Comparison of ENCODE assay signal across 9 cellular contexts in genomic region chr22:21947040-21948014, GRCh38. TPM values are rescaled to one million over a fixed set of nuclear protein-coding genes. Genes with fewer than 3 reads are reported as not detected.
A peak's percentile ranks its signal among the peaks of the same experiment; 100 is the strongest.
DNase-seq lines count a peak whose midpoint lies in the region; FAIRE-seq and TF ChIP-seq lines count a peak whose summit lies in the region.
"Had no signal": no experiment of that assay in that cellular context is flagged by ENCODE, and none has a peak within 500 bp of the region (broad histone marks: within the 10 kb centered on the region; RNA-seq: fewer than 3 reads in every experiment).

No MANE protein-coding gene starts in this region.

- H3K27me3 ChIP-seq in bronchial epithelial cell (ENCODE audit: control insufficient read depth, insufficient read depth, low read length), result no peaks in the 10 kb centered on the region
- no peaks in the 10 kb centered on the region for H3K27me3 ChIP-seq in muscle layer of duodenum (ENCODE audit: low read depth, low read length)

- H3K9me3 ChIP-seq in muscle layer of duodenum (ENCODE audit: control insufficient read depth in 1 of 2, low read length in 2 of 2), result no peaks in the 10 kb centered on the region

- DNase-seq in AG10803 (ENCODE audit: low read depth) (peak; percentile 55), HuH-7 (ENCODE audit: low spot score) (peak; percentile 58), bronchial epithelial cell (ENCODE audit: low read depth) (peak; percentile 59), NCI-H2196 treated with DMSO at 0.1 percent for 48 hours (lab: John Stamatoyannopoulos, UW; ENCODE audit: unreplicated experiment) (no peak), cerebellum (ENCODE audit: low spot score) (no peak), amygdala (lab: John Stamatoyannopoulos, UW) (no peak)
- no peak for DNase-seq in stimulated activated CD4-positive, alpha-beta T cell treated with anti-CD3 and anti-CD28 coated beads, Interleukin-2, amount 100 ng/mL, for 48 hours
- DNase-seq: activated CD4-positive, alpha-beta memory T cell treated with anti-CD3 and anti-CD28 coated beads for 36 hours had no signal

- H3K27ac ChIP-seq in muscle layer of duodenum (ENCODE audit: low read length), result peak overlapping the region; percentile 52

- TF ChIP-seq CTCF in AG10803 (conservative IDR thresholded peaks at IDR 0.05; ENCODE audit: low read length), result peak; percentile 68
- TF ChIP-seq CTCF in bronchial epithelial cell (IDR thresholded peaks at IDR 0.05; ENCODE audit: insufficient read depth, low read length, severe bottlenecking), result peak; percentile 57

- FAIRE-seq in bronchial epithelial cell (lab: Jason Lieb, UNC), result no peak

- H3K4me1 ChIP-seq in muscle layer of duodenum (ENCODE audit: control insufficient read depth in 1 of 2, insufficient read depth in 2 of 2, low read length in 2 of 2), result peaks cover 19 to 37% of the 10 kb centered on the region in 2 donors

- H3K36me3 ChIP-seq in bronchial epithelial cell (ENCODE audit: control insufficient read depth, insufficient read depth, low read length) (peaks cover 14% of the 10 kb centered on the region), muscle layer of duodenum (ENCODE audit: control insufficient read depth in 1 of 2, insufficient read depth in 2 of 2, low read length in 2 of 2) (peaks cover 12 to 13% of the 10 kb centered on the region in 2 donors)

- H3K4me3 ChIP-seq in AG10803 (ENCODE audit: low read length), result no peak overlapping the region
- no peak overlapping the region for H3K4me3 ChIP-seq in bronchial epithelial cell (ENCODE audit: low read depth, low read length)
- no peak overlapping the region for H3K4me3 ChIP-seq in muscle layer of duodenum (ENCODE audit: low read depth in 1 of 2, low read length in 2 of 2)

RNA-seq across cellular contexts. Expression of gene PPM1F, which starts 5.3 kb away (rescaled TPM):
- 16.1 and 17.9 TPM in 2 replicates for total RNA-seq in bronchial epithelial cell
- total RNA-seq in cerebellum, result 25.5 TPM

RNA-seq across cellular contexts. Expression of gene TOP3B, which starts 35.3 kb away (rescaled TPM):
- total RNA-seq in bronchial epithelial cell (24.7 and 27.9 TPM in 2 replicates), cerebellum (28.8 TPM)

Comparison
In these comparisons a context has a peak if more than half of its experiments do, and no peak if none do; other contexts are left out.
1. DNase-seq: peak in AG10803 (single experiment), HuH-7 (single experiment) and bronchial epithelial cell (single experiment); none in NCI-H2196 treated with DMSO at 0.1 percent for 48 hours (single experiment), cerebellum (single experiment), stimulated activated CD4-positive, alpha-beta T cell treated with anti-CD3 and anti-CD28 coated beads, Interleukin-2, amount 100 ng/mL, for 48 hours (0 of 2) and amygdala (0 of 56).